16 cellular contexts compared by ENCODE assay signal in genomic region chr10:116038259-116038658, GRCh38.
DNase-seq lines count a peak whose midpoint lies in the region; ATAC-seq and TF ChIP-seq lines count a peak whose summit lies in the region.
"Had no signal": no experiment of that assay in that cellular context is flagged by ENCODE, and none has a peak within 500 bp of the region (broad histone marks: within the 10 kb centered on the region; RNA-seq: fewer than 3 reads in every experiment).

No MANE protein-coding gene starts in this region.

- intact Hi-C loops in left cardiac atrium (cut with DNase I), result no loop called here

- H3K27me3 Mint-ChIP-seq in activated T-cell treated with anti-CD3 and anti-CD28 coated beads, Interleukin-2, amount 50 U/mL, for 4 hours (ENCODE audit: low read depth), result no peaks in the 10 kb centered on the region
- H3K27me3 Mint-ChIP-seq: CD4-positive, alpha-beta memory T cell; stimulated activated memory B cell treated with anti-CD40 and anti-IgM and Interleukin-4, amounts not matched to agents 10 μg/mL and 1 μg/mL and 100 μg/mL, for 72 hours had no signal

- H3K9me3 Mint-ChIP-seq in activated T-cell treated with anti-CD3 and anti-CD28 coated beads, Interleukin-2, amount 50 U/mL, for 4 hours, result peaks cover 11% of the 10 kb centered on the region

- in situ Hi-C loops in astrocyte of the cerebellum (cut with HindIII; ENCODE audit: low sequenced_read_pairs), result no loop called here

- no peaks in the 10 kb centered on the region for H3K4me1 Mint-ChIP-seq in activated T-cell treated with anti-CD3 and anti-CD28 coated beads, Interleukin-2, amount 50 U/mL, for 4 hours (ENCODE audit: low read depth)
- H3K4me1 Mint-ChIP-seq: activated T-helper 17 cell treated with anti-CD3 and anti-CD28 coated beads, Interleukin-2, amount 50 U/mL, for 72 hours; CD4-positive, alpha-beta memory T cell; stimulated activated memory B cell treated with anti-CD40 and anti-IgM and Interleukin-4, amounts not matched to agents 10 μg/mL and 1 μg/mL and 100 μg/mL, for 72 hours had no signal

- H3K4me3 ChIP-seq in astrocyte of the cerebellum (ENCODE audit: low read depth, low read length), result no peak overlapping the region
- H3K4me3 ChIP-seq in skeletal muscle cell (ENCODE audit: low read depth, low read length), result no peak overlapping the region
- H3K4me3 ChIP-seq: cardiac muscle cell had no signal

- no peak for TF ChIP-seq CTCF in astrocyte of the cerebellum (IDR thresholded peaks at IDR 0.05; ENCODE audit: low read depth, low read length, missing control alignments)

- ATAC-seq in left cardiac atrium, result peak; percentile 71 to 93
- ATAC-seq in activated T-cell treated with anti-CD3 and anti-CD28 coated beads, Interleukin-2, amount 50 U/mL, for 4 hours, result no peak
- ATAC-seq: activated T-helper 17 cell treated with anti-CD3 and anti-CD28 coated beads, Interleukin-2, amount 50 U/mL, for 72 hours; stimulated activated memory B cell treated with anti-CD40 and anti-IgM and Interleukin-4, amounts not matched to agents 10 μg/mL and 1 μg/mL and 100 μg/mL, for 72 hours had no signal

- no peak overlapping the region for H3K4me3 Mint-ChIP-seq in activated T-cell treated with anti-CD3 and anti-CD28 coated beads, Interleukin-2, amount 50 U/mL, for 4 hours
- H3K4me3 Mint-ChIP-seq: activated T-helper 17 cell treated with anti-CD3 and anti-CD28 coated beads, Interleukin-2, amount 50 U/mL, for 72 hours; CD4-positive, alpha-beta memory T cell; stimulated activated memory B cell treated with anti-CD40 and anti-IgM and Interleukin-4, amounts not matched to agents 10 μg/mL and 1 μg/mL and 100 μg/mL, for 72 hours had no signal

- no peaks in the 10 kb centered on the region for H3K36me3 Mint-ChIP-seq in activated T-cell treated with anti-CD3 and anti-CD28 coated beads, Interleukin-2, amount 50 U/mL, for 4 hours (ENCODE audit: insufficient read depth)
- H3K36me3 Mint-ChIP-seq: CD4-positive, alpha-beta memory T cell; stimulated activated memory B cell treated with anti-CD40 and anti-IgM and Interleukin-4, amounts not matched to agents 10 μg/mL and 1 μg/mL and 100 μg/mL, for 72 hours had no signal

- peak; percentile 64 for DNase-seq in EL
- peak; percentile 33 for DNase-seq in astrocyte of the cerebellum (ENCODE audit: low read depth)
- peak; percentile 59 for DNase-seq in left cardiac atrium
- peak; percentile 66 for DNase-seq in skeletal muscle cell (ENCODE audit: low read depth)
- DNase-seq in LoVo (ENCODE audit: low spot score), result no peak
- no peak for DNase-seq in activated T-cell treated with anti-CD3 and anti-CD28 coated beads, Interleukin-2, amount 50 U/mL, for 4 hours
- DNase-seq in SW 1271 (lab: John Stamatoyannopoulos, UW), result no peak
- no peak for DNase-seq in CD1c-positive myeloid dendritic cell (ENCODE audit: extremely low spot score)
- DNase-seq: activated CD4-positive, alpha-beta T cell treated with anti-CD3 and anti-CD28 coated beads, Interleukin-2, amount 50 U/mL, for 48 hours; CD4-positive, alpha-beta memory T cell; NCI-H1694 treated with DMSO at 0.1 percent for 48 hours; NCI-H526 treated with DMSO at 0.1 percent for 48 hours; stimulated activated CD4-positive, alpha-beta T cell treated with anti-CD3 and anti-CD28 coated beads, Interleukin-4, amount 100 ng/mL, for 1 hour had no signal

Comparison
In these comparisons a context has a peak if more than half of its experiments do, and no peak if none do; other contexts are left out.
1. DNase-seq: peak in EL (single experiment), astrocyte of the cerebellum (single experiment), left cardiac atrium (single experiment) and skeletal muscle cell (single experiment); none in LoVo (single experiment), activated T-cell treated with anti-CD3 and anti-CD28 coated beads, Interleukin-2, amount 50 U/mL, for 4 hours (single experiment), SW 1271 (0 of 2) and CD1c-positive myeloid dendritic cell (single experiment).
2. ATAC-seq: peak in left cardiac atrium (2 of 2); none in activated T-cell treated with anti-CD3 and anti-CD28 coated beads, Interleukin-2, amount 50 U/mL, for 4 hours (0 of 2).